16 cellular contexts compared by ENCODE assay signal in genomic region chr4:144137137-144137879, GRCh38. TPM values are rescaled to one million over a fixed set of nuclear protein-coding genes. Genes with fewer than 3 reads are reported as not detected.
"Had no signal": no experiment of that assay in that cellular context is flagged by ENCODE, and none has a peak within 500 bp of the region (broad histone marks: within the 10 kb centered on the region; RNA-seq: fewer than 3 reads in every experiment).

No MANE protein-coding gene starts in this region.

RNA-seq across cellular contexts. Expression of gene GYPA, which starts 3.2 kb away (rescaled TPM):
- total RNA-seq: kidney, left ventricle myocardium inferior, lower leg skin, mesothelial cell of epicardium, natural killer cell, osteocyte, sigmoid colon, smooth muscle cell, testis, thyroid gland, transverse colon, vagina had no signal
- polyA plus RNA-seq: lung, psoas muscle, sigmoid colon, smooth muscle cell, stomach, urinary bladder had no signal
